Comparison of ENCODE assay signal across 14 cellular contexts in the genomic region with DNA sequence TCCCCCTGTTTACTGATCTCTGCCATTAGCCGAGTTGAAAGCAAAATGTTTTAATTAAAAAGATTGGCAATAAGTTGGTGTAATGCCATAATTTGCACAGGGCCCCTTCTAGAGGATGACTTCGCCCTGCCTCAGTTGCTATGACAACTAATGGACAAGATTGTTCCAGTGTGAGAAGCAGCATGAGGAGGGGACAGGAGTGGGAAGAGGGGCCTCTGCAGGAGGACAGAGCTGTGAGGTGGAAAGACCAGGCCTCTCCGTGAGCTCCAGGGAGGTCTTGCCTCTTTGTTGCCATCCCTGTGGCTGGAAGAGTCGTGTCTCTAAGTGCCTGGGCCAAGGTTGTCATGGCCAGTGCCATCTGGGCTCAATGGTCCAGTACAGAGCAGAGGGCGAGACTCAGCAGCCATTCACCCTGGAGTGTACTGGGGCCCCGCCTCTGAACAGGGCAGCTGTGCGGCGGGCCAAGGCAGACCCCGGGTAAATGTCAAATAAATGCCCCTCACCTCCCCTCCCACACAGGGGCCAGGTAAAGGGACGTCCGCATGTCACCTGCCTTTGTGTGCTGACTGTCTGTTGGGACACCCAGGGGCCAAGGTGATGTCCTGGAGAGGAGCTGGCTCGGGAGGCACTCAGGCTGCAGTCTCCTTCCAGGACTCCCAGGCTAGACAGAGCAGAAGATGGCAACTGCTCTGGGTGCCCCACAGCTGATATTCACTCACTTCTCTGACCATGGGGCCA.
A peak's percentile ranks its signal among the peaks of the same experiment; 100 is the strongest.
DNase-seq lines count a peak whose midpoint lies in the region; ATAC-seq and TF ChIP-seq lines count a peak whose summit lies in the region.
"Had no signal": no experiment of that assay in that cellular context is flagged by ENCODE, and none has a peak within 500 bp of the region (broad histone marks: within the 10 kb centered on the region; RNA-seq: fewer than 3 reads in every experiment).

No MANE protein-coding gene starts in this region.

- no peak overlapping the region for H2BK20ac ChIP-seq in H9 (ENCODE audit: low read depth, low read length, poor library complexity, severe bottlenecking)

- no peak overlapping the region for H3K27ac ChIP-seq in H9 (ENCODE audit: insufficient read length, low read depth, low read length)
- H3K27ac ChIP-seq in neural cell (ENCODE audit: low read length): peak overlapping the region; percentile 28
- H3K27ac ChIP-seq: BLaER1, uterus, VCaP had no signal

- H3K36me3 Mint-ChIP-seq in H9 (ENCODE audit: insufficient read depth in 1 of 3, low read depth in 3 of 3): no peaks in the 10 kb centered on the region
- H3K36me3 Mint-ChIP-seq in WTC11: no peaks in the 10 kb centered on the region
- H3K36me3 Mint-ChIP-seq: stimulated activated naive B cell treated with anti-CD40 and anti-IgM and Interleukin-4, amounts not matched to agents 10 μg/mL and 1 μg/mL and 100 μg/mL, for 72 hours had no signal

- H2AK5ac ChIP-seq in H9 (ENCODE audit: insufficient read length, low read length): no peak overlapping the region

- no peak overlapping the region for H2BK120ac ChIP-seq in H9 (ENCODE audit: low read depth, low read length, poor library complexity, severe bottlenecking)

- peaks cover 0 to 10% of the 10 kb centered on the region in 2 experiments; a peak in 2 of 4 replicates for H3K4me1 Mint-ChIP-seq in H9
- H3K4me1 Mint-ChIP-seq in WTC11: peaks cover 8% of the 10 kb centered on the region
- H3K4me1 Mint-ChIP-seq: stimulated activated naive B cell treated with anti-CD40 and anti-IgM and Interleukin-4, amounts not matched to agents 10 μg/mL and 1 μg/mL and 100 μg/mL, for 72 hours had no signal

- no CpG with 5 or more reads among the region's 12 CpGs for WGBS in H9 (ENCODE audit: extremely low coverage, insufficient read length, low lambda C conversion rate)

- no peak overlapping the region for H3K18ac ChIP-seq in H9 (ENCODE audit: insufficient read length, low read depth, low read length)

- no peak overlapping the region for H3K9ac ChIP-seq in H9 (ENCODE audit: extremely low read depth, insufficient read length, low read length)
- peak overlapping the region; percentile 20 for H3K9ac ChIP-seq in neural cell (ENCODE audit: low read length)
- H3K9ac ChIP-seq: BLaER1 had no signal

- H3K4me3 Mint-ChIP-seq in H9 (no peak overlapping the region), WTC11 (no peak overlapping the region)
- H3K4me3 Mint-ChIP-seq: stimulated activated naive B cell treated with anti-CD40 and anti-IgM and Interleukin-4, amounts not matched to agents 10 μg/mL and 1 μg/mL and 100 μg/mL, for 72 hours had no signal

- TF ChIP-seq RAD21 in neural cell (conservative IDR thresholded peaks at IDR 0.05): no peak

- no peak overlapping the region for H2BK5ac ChIP-seq in H9 (ENCODE audit: insufficient read length, low read length)

- no peak overlapping the region for H3K23ac ChIP-seq in H9 (ENCODE audit: insufficient read length, low read depth, low read length)

- H2BK12ac ChIP-seq in H9 (ENCODE audit: insufficient read length, low read depth, low read length): no peak overlapping the region

- H3K27me3 Mint-ChIP-seq in H9 (ENCODE audit: low read depth): no peaks in the 10 kb centered on the region; the same call in 1 of the 2 replicates
- H3K27me3 Mint-ChIP-seq in WTC11 (ENCODE audit: low read depth): no peaks in the 10 kb centered on the region
- H3K27me3 Mint-ChIP-seq: stimulated activated naive B cell treated with anti-CD40 and anti-IgM and Interleukin-4, amounts not matched to agents 10 μg/mL and 1 μg/mL and 100 μg/mL, for 72 hours had no signal

- no peak overlapping the region for H3K14ac ChIP-seq in H9 (ENCODE audit: insufficient read depth, low read length)

- H2AFZ ChIP-seq in H9 (ENCODE audit: low read length) (no peak overlapping the region), neural cell (ENCODE audit: low read depth, low read length) (no peak overlapping the region)

- ATAC-seq in WTC11 (peak; percentile 22; the same call in 1 of the 2 replicates), GM19463 (IDR thresholded peaks at IDR 0.05; ENCODE audit: unreplicated experiment) (no peak)
- ATAC-seq: PC-3; stimulated activated naive B cell treated with anti-CD40 and anti-IgM and Interleukin-4, amounts not matched to agents 10 μg/mL and 1 μg/mL and 100 μg/mL, for 72 hours had no signal

- H3K23me2 ChIP-seq in H9 (ENCODE audit: insufficient read length, low read depth, low read length, poor library complexity, severe bottlenecking): no peaks in the 10 kb centered on the region

- H4K20me1 ChIP-seq in H9 (ENCODE audit: control insufficient read depth, insufficient read depth, insufficient read length) (peaks cover 2% of the 10 kb centered on the region), neural cell (ENCODE audit: insufficient read depth) (no peaks in the 10 kb centered on the region)
- H4K20me1 ChIP-seq: BLaER1 had no signal

- CTCF ChIA-PET in WTC11 (lab: Charles Lee): interaction anchor here (1.0 kb wide), 2 partner anchors 46 to 99 kb away, joined by 3 to 4 read pairs; no protein-coding TSS in a partner anchor

- no peak overlapping the region for H3K4me3 ChIP-seq in neural cell (ENCODE audit: low read length)
- H3K4me3 ChIP-seq: BLaER1, uterus had no signal

- no peaks in the 10 kb centered on the region for H3K79me1 ChIP-seq in H9 (ENCODE audit: insufficient read depth, low read depth, low read length, poor library complexity, severe bottlenecking)

- H4K91ac ChIP-seq in H9 (ENCODE audit: insufficient read length, low read depth, low read length): no peak overlapping the region

- H3K9me2 ChIP-seq in neural cell (ENCODE audit: insufficient read depth, low read length): no peaks in the 10 kb centered on the region

- no peaks in the 10 kb centered on the region for H3K4me1 ChIP-seq in H9 (ENCODE audit: insufficient read depth, low read length)
- H3K4me1 ChIP-seq: uterus had no signal

- H3K4ac ChIP-seq in H9 (ENCODE audit: low read depth, low read length): no peak overlapping the region

- H3K9me3 Mint-ChIP-seq in H9: no peaks in the 10 kb centered on the region
- H3K9me3 Mint-ChIP-seq in WTC11: no peaks in the 10 kb centered on the region
- H3K9me3 Mint-ChIP-seq: stimulated activated naive B cell treated with anti-CD40 and anti-IgM and Interleukin-4, amounts not matched to agents 10 μg/mL and 1 μg/mL and 100 μg/mL, for 72 hours had no signal

- no peak for TF ChIP-seq EP300 in neural cell (conservative IDR thresholded peaks at IDR 0.05; ENCODE audit: poor library complexity, severe bottlenecking)

- no peak overlapping the region; a peak in 1 of 7 replicates for H3K27ac Mint-ChIP-seq in H9
- H3K27ac Mint-ChIP-seq in WTC11: no peak overlapping the region; the same call in 1 of the 2 replicates
- H3K27ac Mint-ChIP-seq: stimulated activated naive B cell treated with anti-CD40 and anti-IgM and Interleukin-4, amounts not matched to agents 10 μg/mL and 1 μg/mL and 100 μg/mL, for 72 hours had no signal

- H3K4me2 ChIP-seq in H9 (ENCODE audit: insufficient read depth, insufficient read length, low read length) (no peak overlapping the region), neural cell (ENCODE audit: low read length) (peak overlapping the region; percentile 10)
- H3K4me2 ChIP-seq: BLaER1 had no signal

- H3K27me3 ChIP-seq in H9 (ENCODE audit: insufficient read depth, low read length) (no peaks in the 10 kb centered on the region), neural cell (ENCODE audit: insufficient read depth, low read depth, low read length) (no peaks in the 10 kb centered on the region)
- H3K27me3 ChIP-seq: BLaER1, uterus had no signal

- no peak overlapping the region for H4K8ac ChIP-seq in H9 (replicated peaks; ENCODE audit: insufficient read length, low read depth, low read length)

- DNase-seq in H9 (peak; percentile 27), NCI-H1092 (lab: John Stamatoyannopoulos, UW) (peak; percentile 8), WTC11 (ENCODE audit: low spot score) (no peak), NCI-H774 (lab: John Stamatoyannopoulos, UW) (no peak), UCSD-AML1 (lab: John Stamatoyannopoulos, UW; ENCODE audit: unreplicated experiment) (no peak)
- DNase-seq: central memory CD4-positive, alpha-beta T cell; foreskin fibroblast; PC-3; stimulated activated naive B cell treated with anti-CD40 and anti-IgM and Interleukin-4, amounts not matched to agents 10 μg/mL and 1 μg/mL and 100 μg/mL, for 72 hours had no signal

- POLR2A ChIA-PET in WTC11 (lab: Charles Lee): no interaction called here

- no peak for TF ChIP-seq CTCF in H9 (conservative IDR thresholded peaks at IDR 0.05)
- TF ChIP-seq CTCF in WTC11 (IDR thresholded peaks at IDR 0.05): no peak
- no peak for TF ChIP-seq CTCF in neural cell (IDR thresholded peaks at IDR 0.05; ENCODE audit: poor library complexity, severe bottlenecking)

- no peaks in the 10 kb centered on the region for H3F3A ChIP-seq in neural cell (ENCODE audit: insufficient read depth, low read length, poor library complexity, severe bottlenecking)

- H2BK15ac ChIP-seq in H9 (ENCODE audit: low read depth, low read length): no peak overlapping the region

- no peak overlapping the region for H4K5ac ChIP-seq in H9 (ENCODE audit: insufficient read length, low read depth, low read length)

- no peaks in the 10 kb centered on the region for H3K36me3 ChIP-seq in neural cell (ENCODE audit: insufficient read depth, low read length)
- H3K36me3 ChIP-seq: BLaER1, uterus had no signal

- no peak overlapping the region for H3T11ph ChIP-seq in H9 (ENCODE audit: low read length)

- H3K56ac ChIP-seq in H9 (ENCODE audit: insufficient read length, low read depth, low read length): no peak overlapping the region

- H3K9me3 ChIP-seq in H9 (ENCODE audit: control insufficient read depth, low read depth, low read length) (no peaks in the 10 kb centered on the region), neural cell (ENCODE audit: low read length) (no peaks in the 10 kb centered on the region)
- H3K9me3 ChIP-seq: BLaER1, uterus had no signal

- H3K79me2 ChIP-seq in H9 (ENCODE audit: insufficient read depth, low read length) (no peaks in the 10 kb centered on the region), neural cell (replicated peaks; ENCODE audit: insufficient read depth, low read length) (no peaks in the 10 kb centered on the region)

TF ChIP-seq in WTC11, 78 proteins besides CTCF, POLR2A, EP300 and RAD21 (continues in another document):
- no peak for TF ChIP-seq ATF1 (CRISPR knock-in tag; IDR thresholded peaks at IDR 0.05)
- no peak for TF ChIP-seq GRHL2 (CRISPR knock-in tag; IDR thresholded peaks at IDR 0.05; ENCODE audit: insufficient replicate concordance, severe bottlenecking)
- no peak for TF ChIP-seq CBFB (CRISPR knock-in tag; IDR thresholded peaks at IDR 0.05; ENCODE audit: low read depth)
- TF ChIP-seq IRF2 (CRISPR knock-in tag; IDR thresholded peaks at IDR 0.05; ENCODE audit: borderline replicate concordance, low read depth): no peak
- TF ChIP-seq OVOL2 (CRISPR knock-in tag; IDR thresholded peaks at IDR 0.05; ENCODE audit: borderline replicate concordance): no peak

TF ChIP-seq in neural cell, 6 proteins besides CTCF, POLR2A, EP300 and RAD21 (continues in another document):
- no peak for TF ChIP-seq SMC3 (conservative IDR thresholded peaks at IDR 0.05; ENCODE audit: poor library complexity)

Comparison
In these comparisons a context has a peak if more than half of its experiments do, and no peak if none do; other contexts are left out.
1. DNase-seq: peak in H9 (single experiment) and NCI-H1092 (single experiment); none in WTC11 (single experiment), NCI-H774 (single experiment) and UCSD-AML1 (single experiment).